8 cellular contexts compared by ENCODE assay signal in the genomic region with DNA sequence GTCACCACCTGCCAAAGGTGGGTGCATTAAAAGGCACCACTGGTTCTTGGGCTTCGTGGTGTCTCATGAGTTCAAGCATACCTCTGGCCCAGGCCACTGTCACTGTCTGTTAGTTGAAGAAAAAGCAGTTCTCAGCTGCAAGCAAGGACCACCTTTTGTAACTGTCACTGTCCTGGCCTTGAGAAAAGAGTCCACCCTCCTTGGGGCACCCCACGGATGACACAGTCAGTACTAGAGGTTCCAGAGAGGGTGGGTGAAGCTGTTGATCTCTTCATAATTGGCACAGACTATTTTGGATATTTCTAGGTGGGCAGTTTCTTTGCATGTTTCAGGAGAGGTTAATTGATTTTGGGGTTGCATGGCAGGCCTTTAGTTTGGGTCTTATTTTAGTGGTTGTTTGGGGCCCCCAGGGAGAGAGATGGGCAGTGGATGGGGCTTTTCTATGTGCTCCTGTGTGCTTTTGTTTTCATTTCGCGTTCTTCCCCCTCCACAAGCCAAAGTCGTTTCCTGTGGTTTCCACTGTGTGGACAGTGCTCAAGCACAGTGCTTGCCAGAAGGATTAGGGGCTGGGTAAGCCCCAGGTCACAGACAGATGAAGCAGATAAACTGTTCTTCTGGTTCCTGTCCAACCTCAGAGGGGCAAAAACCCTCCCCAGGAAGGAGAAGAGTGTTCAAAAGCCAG.
A peak's percentile ranks its signal among the peaks of the same experiment; 100 is the strongest.
DNase-seq lines count a peak whose midpoint lies in the region; ATAC-seq, FAIRE-seq and TF ChIP-seq lines count a peak whose summit lies in the region.

No MANE protein-coding gene starts in this region.

- no peak overlapping the region for H3K4me3 ChIP-seq in Jurkat, Clone E6-1 (ENCODE audit: low read length)
- no peak overlapping the region for H3K4me3 ChIP-seq in kidney (ENCODE audit: low read length in 2 of 2)

- no peaks in the 10 kb centered on the region for H3K9me3 ChIP-seq in kidney (ENCODE audit: control insufficient read depth in 1 of 2, low read length in 2 of 2)

- intact Hi-C loops in kidney (cut with DNase I): no loop called here

- ATAC-seq in GM18499 (IDR thresholded peaks at IDR 0.05; ENCODE audit: insufficient read depth, unreplicated experiment) (peak; percentile 83), GM21576 (IDR thresholded peaks at IDR 0.05; ENCODE audit: unreplicated experiment) (peak; percentile 97)

- H3K27ac ChIP-seq in kidney (ENCODE audit: low read depth in 2 of 2, low read length in 2 of 2): no peak overlapping the region

- FAIRE-seq in kidney (lab: Jason Lieb, UNC): no peak

- peak; percentile 47 for DNase-seq in Jurkat, Clone E6-1 (ENCODE audit: low read depth, low spot score)
- peak; percentile 22 for DNase-seq in central memory CD4-positive, alpha-beta T cell
- DNase-seq in EL: no peak
- DNase-seq in NCI-H69 (lab: John Stamatoyannopoulos, UW): no peak
- no peak for DNase-seq in kidney
- DNase-seq in cerebellar nuclear complex (lab: John Stamatoyannopoulos, UW): no peak

- H3K9ac ChIP-seq in kidney (ENCODE audit: low read length in 2 of 2): no peak overlapping the region

- H3K36me3 ChIP-seq in kidney (ENCODE audit: control insufficient read depth in 1 of 2, insufficient read depth in 2 of 2, low read length in 2 of 2): no peaks in the 10 kb centered on the region

- no peaks in the 10 kb centered on the region for H3K4me1 ChIP-seq in kidney (ENCODE audit: control insufficient read depth in 1 of 2, insufficient read depth in 1 of 2, low read depth in 1 of 2, low read length in 2 of 2)

- no peak for TF ChIP-seq CTCF in kidney (IDR thresholded peaks at IDR 0.05; ENCODE audit: borderline replicate concordance, extremely low read depth, insufficient read depth)

Comparison
In these comparisons a context has a peak if more than half of its experiments do, and no peak if none do; other contexts are left out.
1. DNase-seq: peak in Jurkat, Clone E6-1 (single experiment) and central memory CD4-positive, alpha-beta T cell (single experiment); none in EL (single experiment), NCI-H69 (single experiment), kidney (single experiment) and cerebellar nuclear complex (0 of 2).